ENCODE assay signal across 10 cellular contexts in genomic region chr7:158657189-158657746, GRCh38. TPM values are rescaled to one million over a fixed set of nuclear protein-coding genes. Genes with fewer than 3 reads are reported as not detected.
DNase-seq lines count a peak whose midpoint lies in the region; ATAC-seq and TF ChIP-seq lines count a peak whose summit lies in the region.
"Had no signal": no experiment of that assay in that cellular context is flagged by ENCODE, and none has a peak within 500 bp of the region (broad histone marks: within the 10 kb centered on the region; RNA-seq: fewer than 3 reads in every experiment).

No MANE protein-coding gene starts in this region.

- H3K9me3 Mint-ChIP-seq in T-helper 1 cell treated with Interleukin-12 subunit alpha and Interleukin-12 subunit beta and Interleukin-4 antibody, amounts not matched to agents 30 μg/mL and 1 μg/mL, for 36 hours, result no peaks in the 10 kb centered on the region

- ATAC-seq in GM21367 (IDR thresholded peaks at IDR 0.05; ENCODE audit: unreplicated experiment) (peak; percentile 46), HG03095 (IDR thresholded peaks at IDR 0.05; ENCODE audit: unreplicated experiment) (peak; percentile 43), body of pancreas (peak; percentile 74), HG02610 (IDR thresholded peaks at IDR 0.05; ENCODE audit: unreplicated experiment) (no peak)

- intact Hi-C loops in body of pancreas (cut with DNase I), result no loop called here

- H3K27me3 ChIP-seq in body of pancreas, result no peaks in the 10 kb centered on the region

- H3K9me3 ChIP-seq in body of pancreas, result no peaks in the 10 kb centered on the region

- TF ChIP-seq CTCF in body of pancreas (IDR thresholded peaks at IDR 0.05), result no peak

- H3K27ac ChIP-seq in body of pancreas, result no peak overlapping the region

- H3K4me3 ChIP-seq in body of pancreas, result no peak overlapping the region

- no peak for TF ChIP-seq POLR2A in body of pancreas (IDR thresholded peaks at IDR 0.05)

- peaks cover 44% of the 10 kb centered on the region for H3K36me3 Mint-ChIP-seq in T-helper 1 cell treated with Interleukin-12 subunit alpha and Interleukin-12 subunit beta and Interleukin-4 antibody, amounts not matched to agents 30 μg/mL and 1 μg/mL, for 36 hours (ENCODE audit: low read depth)

- H3K36me3 ChIP-seq in body of pancreas (replicated peaks in 1 of 2; ENCODE audit: insufficient read depth in 1 of 2, low read depth in 2 of 2), result no peaks in the 10 kb centered on the region

- H3K4me3 Mint-ChIP-seq in T-helper 1 cell treated with Interleukin-12 subunit alpha and Interleukin-12 subunit beta and Interleukin-4 antibody, amounts not matched to agents 30 μg/mL and 1 μg/mL, for 36 hours, result no peak overlapping the region

- peaks cover 22% of the 10 kb centered on the region for H3K4me1 Mint-ChIP-seq in T-helper 1 cell treated with Interleukin-12 subunit alpha and Interleukin-12 subunit beta and Interleukin-4 antibody, amounts not matched to agents 30 μg/mL and 1 μg/mL, for 36 hours (ENCODE audit: low read depth)

- H3K4me1 ChIP-seq in body of pancreas, result peaks cover 13% of the 10 kb centered on the region

- peak overlapping the region; percentile 85 for H3K27ac Mint-ChIP-seq in T-helper 1 cell treated with Interleukin-12 subunit alpha and Interleukin-12 subunit beta and Interleukin-4 antibody, amounts not matched to agents 30 μg/mL and 1 μg/mL, for 36 hours

- WGBS in body of pancreas, 2 donors, result 76 to 84% methylated on average over 10 of the region's 10 CpGs

- H3K27me3 Mint-ChIP-seq in T-helper 1 cell treated with Interleukin-12 subunit alpha and Interleukin-12 subunit beta and Interleukin-4 antibody, amounts not matched to agents 30 μg/mL and 1 μg/mL, for 36 hours (ENCODE audit: low read depth), result no peaks in the 10 kb centered on the region

- DNase-seq in T-helper 1 cell (no peak), body of pancreas (peak; percentile 48 to 73 (median 58)), NCI-H1092 treated with DMSO at 0.1 percent for 48 hours (lab: John Stamatoyannopoulos, UW) (no peak), DMS79 (lab: John Stamatoyannopoulos, UW) (no peak)
- DNase-seq: activated CD4-positive, alpha-beta T cell treated with anti-CD3 and anti-CD28 coated beads, Interleukin-2, amount 50 U/mL, for 1 hour; NCI-H226 had no signal

RNA-seq across cellular contexts. Expression of gene NCAPG2, which starts 47.3 kb away (rescaled TPM):
- 1 to 10 TPM in 1 of 2 donors, under 1 TPM in 1; 0.66 to 8.8 TPM for total RNA-seq in body of pancreas

Comparison
In these comparisons a context has a peak if more than half of its experiments do, and no peak if none do; other contexts are left out.
1. DNase-seq: peak in body of pancreas (4 of 4); none in T-helper 1 cell (0 of 5), NCI-H1092 treated with DMSO at 0.1 percent for 48 hours (single experiment) and DMS79 (single experiment).